Comparison of ENCODE assay signal across 8 cellular contexts in the genomic region with DNA sequence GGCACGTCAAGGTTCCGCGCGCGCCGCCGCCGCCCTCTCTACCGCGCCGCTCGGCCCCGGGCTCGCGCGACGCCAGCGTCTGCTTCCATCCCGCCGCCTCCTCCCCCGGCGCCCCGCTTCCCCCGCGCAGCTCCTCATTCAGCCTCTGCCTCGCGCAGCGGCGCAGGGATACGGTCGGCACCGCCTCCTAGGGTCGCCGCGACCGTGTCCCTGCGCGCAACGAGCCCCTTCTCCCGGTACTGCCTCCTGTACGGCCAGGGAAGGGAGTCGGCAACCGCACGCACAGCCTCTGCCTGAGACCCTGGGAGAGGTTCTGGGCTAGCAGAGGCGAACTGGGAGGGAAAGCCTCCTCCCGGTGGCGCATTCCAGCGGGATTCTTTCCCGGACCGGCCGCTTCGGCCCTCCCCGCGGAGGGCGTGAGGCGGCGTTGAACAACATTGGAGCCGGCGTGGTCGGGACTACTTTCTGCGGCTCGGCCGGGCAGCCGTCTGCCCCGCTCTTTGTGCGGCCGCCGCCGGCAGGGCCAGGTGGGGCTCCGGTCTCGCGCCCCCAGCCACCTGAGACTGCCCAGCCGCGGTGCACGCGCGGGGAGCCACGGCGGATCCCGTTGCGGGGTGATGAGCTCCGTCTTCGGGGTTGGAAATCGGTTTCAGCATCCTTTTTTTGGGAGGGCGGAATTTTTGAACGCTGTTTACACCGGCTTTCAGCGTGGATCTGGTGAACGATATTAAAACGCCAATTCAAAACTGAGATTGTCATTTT. TPM values are rescaled to one million over a fixed set of nuclear protein-coding genes. Genes with fewer than 3 reads are reported as not detected.
DNase-seq lines count a peak whose midpoint lies in the region; ATAC-seq, FAIRE-seq and TF ChIP-seq lines count a peak whose summit lies in the region.

A gene (minus strand): TSS at position 172 of the 762 bp plus-strand sequence. CDS start 309 bp downstream, outside the sequence.

- H3K27me3 ChIP-seq in hepatocyte = no peaks in the 10 kb centered on the region
- no peaks in the 10 kb centered on the region for H3K27me3 ChIP-seq in rectal smooth muscle tissue (ENCODE audit: control insufficient read depth, insufficient read depth, low read length)
- H3K27me3 ChIP-seq in uterus = no peaks in the 10 kb centered on the region

- H3K79me2 ChIP-seq in hepatocyte = peaks cover 45% of the 10 kb centered on the region

- intact Hi-C loops in uterus (cut with DNase I; ENCODE audit: low total_unique reads) = loop anchor here (5.0 kb wide), 1 partner anchor 55 kb away; no protein-coding TSS in a partner anchor

- H3K9me2 ChIP-seq in hepatocyte (replicated peaks; ENCODE audit: insufficient read depth) = no peaks in the 10 kb centered on the region

- H4K20me1 ChIP-seq in hepatocyte (ENCODE audit: insufficient read depth, poor library complexity, severe bottlenecking) = peaks cover 27% of the 10 kb centered on the region

- H3K9me3 ChIP-seq in hepatocyte (ENCODE audit: low read depth) (no peaks in the 10 kb centered on the region), uterus (no peaks in the 10 kb centered on the region)

- TF ChIP-seq POLR2A in GM12892 (IDR thresholded peaks at IDR 0.05; ENCODE audit: low read depth, low read length) = peak; percentile 45; the same call in 1 of the 2 replicates
- TF ChIP-seq POLR2A in uterus (IDR thresholded peaks at IDR 0.05) = peak; percentile 64 to 84

- TF ChIP-seq CTCF in astrocyte of the cerebellum (IDR thresholded peaks at IDR 0.05; ENCODE audit: low read depth, low read length, missing control alignments) = no peak
- no peak for TF ChIP-seq CTCF in hepatocyte (IDR thresholded peaks at IDR 0.05; ENCODE audit: poor library complexity)
- TF ChIP-seq CTCF in uterus (IDR thresholded peaks at IDR 0.05) = no peak

- peak within 1 kb of the TSS; percentile 90 for H3K4me2 ChIP-seq in hepatocyte

- in situ Hi-C loops in astrocyte of the cerebellum (cut with HindIII; ENCODE audit: low sequenced_read_pairs) = loop anchor here (10.0 kb wide), 1 partner anchor 58 kb away; no protein-coding TSS in a partner anchor

- WGBS in hepatocyte (ENCODE audit: low lambda C conversion rate, missing lambda C conversion rate) = under 1% methylated on average over 69 of the region's 90 CpGs

- FAIRE-seq in GM12892 (lab: Jason Lieb, UNC) = peak; percentile 86

- H3K4me1 ChIP-seq in hepatocyte (ENCODE audit: insufficient read depth) = peaks cover 15% of the 10 kb centered on the region
- H3K4me1 ChIP-seq in rectal smooth muscle tissue (ENCODE audit: control insufficient read depth, insufficient read depth, low read length) = peaks cover 7% of the 10 kb centered on the region
- no peaks in the 10 kb centered on the region for H3K4me1 ChIP-seq in uterus

- H3K27ac ChIP-seq in hepatocyte (peak within 1 kb of the TSS; percentile 100), rectal smooth muscle tissue (ENCODE audit: low read depth, low read length) (peak within 1 kb of the TSS; percentile 99), uterus (peak within 1 kb of the TSS; percentile 98 to 100)

- peak; percentile 76 for DNase-seq in GM12892 (ENCODE audit: insufficient read length)
- peak; percentile 95 for DNase-seq in NCI-H146 treated with DMSO at 0.1 percent for 48 hours (lab: John Stamatoyannopoulos, UW; ENCODE audit: unreplicated experiment)
- peak; percentile 46 for DNase-seq in T-helper 9 cell
- peak; percentile 89 for DNase-seq in astrocyte of the cerebellum (ENCODE audit: low read depth)
- peak; percentile 95 for DNase-seq in hepatocyte (ENCODE audit: low spot score)
- DNase-seq in uterus = peak; percentile 90

- peak within 1 kb of the TSS; percentile 89 for H3K9ac ChIP-seq in rectal smooth muscle tissue (ENCODE audit: low read length)

- H3K4me3 ChIP-seq in astrocyte of the cerebellum (ENCODE audit: low read depth, low read length) = peak within 1 kb of the TSS; percentile 63
- H3K4me3 ChIP-seq in hepatocyte = peak within 1 kb of the TSS; percentile 91
- peak within 1 kb of the TSS; percentile 99 for H3K4me3 ChIP-seq in rectal smooth muscle tissue (ENCODE audit: low read length)
- peak within 1 kb of the TSS; percentile 80 to 85 for H3K4me3 ChIP-seq in uterus

- no peaks in the 10 kb centered on the region for H3K36me3 ChIP-seq in hepatocyte (replicated peaks; ENCODE audit: insufficient read depth, low read depth)
- no peaks in the 10 kb centered on the region for H3K36me3 ChIP-seq in rectal smooth muscle tissue (ENCODE audit: control insufficient read depth, insufficient read depth, low read length)
- no peaks in the 10 kb centered on the region for H3K36me3 ChIP-seq in uterus

- ATAC-seq in HG02870 (IDR thresholded peaks at IDR 0.05; ENCODE audit: unreplicated experiment) = peak; percentile 84

- H2AFZ ChIP-seq in hepatocyte = peak within 1 kb of the TSS; percentile 93

RNA-seq across cellular contexts. Expression of the gene that starts here (rescaled TPM):
- 1.0 TPM for polyA plus RNA-seq in GM12892 (2012; ENCODE audit: missing spikeins)
- total RNA-seq in hepatocyte (35.8 and 42.4 TPM in 2 replicates), uterus (100 to 1,000 TPM in 1 of 4 donors, 10 to 100 TPM in 3; 18.7 to 141 (median 50.1) TPM)
- polyA plus RNA-seq in hepatocyte = 17.1 and 17.5 TPM in 2 replicates

Comparison
In these comparisons a context has a peak if more than half of its experiments do, and no peak if none do; other contexts are left out.
1. Peak in every context shown above with its lines: DNase-seq, ATAC-seq, H3K4me3 ChIP-seq and H3K27ac ChIP-seq.